ENCODE assay signal across 1 cellular context in genomic region chr19:28546148-28546685, GRCh38.
TF ChIP-seq lines count a peak whose summit lies in the region.

No MANE protein-coding gene starts in this region.

TF ChIP-seq in K562, 482 proteins besides CTCF, POLR2A, EP300 and RAD21 (continued from another document and continues in another):
- TF ChIP-seq PBX2 (CRISPR knock-in tag; IDR thresholded peaks at IDR 0.05; ENCODE audit: low read depth): no peak
- TF ChIP-seq PBX2 (tag; conservative IDR thresholded peaks at IDR 0.05; ENCODE audit: low read depth): no peak
- TF ChIP-seq CEBPB (tag; IDR thresholded peaks at IDR 0.05): no peak
- TF ChIP-seq PML (IDR thresholded peaks at IDR 0.05; ENCODE audit: low read length): peak; percentile 69
- TF ChIP-seq MEF2D (tag; conservative IDR thresholded peaks at IDR 0.05; ENCODE audit: low read depth): no peak
- TF ChIP-seq CREB3 (tag; conservative IDR thresholded peaks at IDR 0.05; ENCODE audit: low read depth): peak; percentile 56; the same call in 1 of the 2 replicates
- no peak for TF ChIP-seq REST (CRISPR knock-in tag; IDR thresholded peaks at IDR 0.05; ENCODE audit: low read depth)
- no peak for TF ChIP-seq ZFP30 (CRISPR knock-in tag; IDR thresholded peaks at IDR 0.05; ENCODE audit: borderline replicate concordance)
- no peak for TF ChIP-seq GTF2B (IDR thresholded peaks at IDR 0.05; ENCODE audit: extremely low read depth, insufficient read length)
- no peak for TF ChIP-seq ZNF449 (CRISPR knock-in tag; IDR thresholded peaks at IDR 0.05)
- no peak for TF ChIP-seq ELF4 (CRISPR knock-in tag; IDR thresholded peaks at IDR 0.05)
- no peak for TF ChIP-seq XRCC5 (IDR thresholded peaks at IDR 0.05; ENCODE audit: low read depth, low read length)
- TF ChIP-seq ETV6 (IDR thresholded peaks at IDR 0.05; ENCODE audit: borderline replicate concordance in 1 of 2, low read depth in 2 of 2, low read length in 1 of 2): 0 out of 4 replicates have a peak, but pooled peaks of 1 of the 2 experiments have one; percentile 10
- no peak for TF ChIP-seq ETV6 (CRISPR knock-in tag; IDR thresholded peaks at IDR 0.05; ENCODE audit: borderline replicate concordance)
- no peak for TF ChIP-seq HBP1 (CRISPR knock-in tag; IDR thresholded peaks at IDR 0.05)
- no peak for TF ChIP-seq ZNF253 (CRISPR knock-in tag; conservative IDR thresholded peaks at IDR 0.05)
- no peak for TF ChIP-seq RBM39 (optimal IDR thresholded peaks at IDR 0.05; ENCODE audit: low read depth, low read length)
- no peak for TF ChIP-seq NCOA4 (IDR thresholded peaks at IDR 0.05; ENCODE audit: partially characterized antibody)
- no peak for TF ChIP-seq ZNF778 (CRISPR knock-in tag; IDR thresholded peaks at IDR 0.05)
- no peak for TF ChIP-seq EHMT2 (IDR thresholded peaks at IDR 0.05)
- TF ChIP-seq CBFA2T2 (conservative IDR thresholded peaks at IDR 0.05): peak; percentile 92
- no peak for TF ChIP-seq SP2 (IDR thresholded peaks at IDR 0.05; ENCODE audit: extremely low read depth, low read depth, low read length, poor library complexity, severe bottlenecking)
- TF ChIP-seq BHLHE40 (IDR thresholded peaks at IDR 0.05; ENCODE audit: low read length): peak; percentile 51; the same call in 1 of the 2 replicates
- TF ChIP-seq TBP (optimal IDR thresholded peaks at IDR 0.05; ENCODE audit: low read depth, low read length): peak; percentile 57
- TF ChIP-seq ZBTB34 (CRISPR knock-in tag; IDR thresholded peaks at IDR 0.05): no peak
- no peak for TF ChIP-seq BCL6 (CRISPR knock-in tag; IDR thresholded peaks at IDR 0.05)
- TF ChIP-seq JUN (IDR thresholded peaks at IDR 0.05; ENCODE audit: borderline replicate concordance, low read depth, low read length): no peak; the same call in 1 of the 2 replicates
- TF ChIP-seq JUN (CRISPR knock-in tag; IDR thresholded peaks at IDR 0.05; ENCODE audit: borderline replicate concordance): no peak
- TF ChIP-seq SP1 (CRISPR knock-in tag; IDR thresholded peaks at IDR 0.05): no peak
- TF ChIP-seq PHF20 (IDR thresholded peaks at IDR 0.05; ENCODE audit: partially characterized antibody): no peak
- TF ChIP-seq ZNF263 (CRISPR knock-in tag; IDR thresholded peaks at IDR 0.05; ENCODE audit: borderline replicate concordance): no peak
- no peak for TF ChIP-seq ZZZ3 (IDR thresholded peaks at IDR 0.05)
- no peak for TF ChIP-seq ZNF134 (CRISPR knock-in tag; conservative IDR thresholded peaks at IDR 0.05)
- TF ChIP-seq BRD4 (IDR thresholded peaks at IDR 0.05): no peak
- peak; percentile 77 to 92; a peak in 2 of 4 replicates for TF ChIP-seq RCOR1 (IDR thresholded peaks at IDR 0.05; ENCODE audit: borderline replicate concordance in 1 of 2, low read depth in 2 of 2, low read length in 2 of 2)
- no peak for TF ChIP-seq HEY1 (CRISPR knock-in tag; IDR thresholded peaks at IDR 0.05; ENCODE audit: borderline replicate concordance)
- TF ChIP-seq ZNF398 (CRISPR knock-in tag; IDR thresholded peaks at IDR 0.05): no peak
- peak; percentile 87 for TF ChIP-seq HDAC2 (IDR thresholded peaks at IDR 0.05)
- TF ChIP-seq ESRRB (CRISPR knock-in tag; IDR thresholded peaks at IDR 0.05; ENCODE audit: borderline replicate concordance): no peak
- TF ChIP-seq SNIP1 (IDR thresholded peaks at IDR 0.05; ENCODE audit: low read depth): no peak
- no peak for TF ChIP-seq HNRNPH1 (optimal IDR thresholded peaks at IDR 0.05; ENCODE audit: low read depth, low read length)
- TF ChIP-seq ZNF586 (CRISPR knock-in tag; conservative IDR thresholded peaks at IDR 0.05): no peak
- TF ChIP-seq STAT6 (CRISPR knock-in tag; IDR thresholded peaks at IDR 0.05): no peak
- no peak for TF ChIP-seq ZNF280B (CRISPR knock-in tag; IDR thresholded peaks at IDR 0.05)
- no peak for TF ChIP-seq ATF3 (IDR thresholded peaks at IDR 0.05)
- no peak for TF ChIP-seq ATF3 (CRISPR knock-in tag; conservative IDR thresholded peaks at IDR 0.05)
